27 cellular contexts compared by ENCODE assay signal in genomic region chr2:101398026-101398830, GRCh38. TPM values are rescaled to one million over a fixed set of nuclear protein-coding genes. Genes with fewer than 3 reads are reported as not detected.
A peak's percentile ranks its signal among the peaks of the same experiment; 100 is the strongest.
DNase-seq lines count a peak whose midpoint lies in the region; ATAC-seq and TF ChIP-seq lines count a peak whose summit lies in the region.
"Had no signal": no experiment of that assay in that cellular context is flagged by ENCODE, and none has a peak within 500 bp of the region (broad histone marks: within the 10 kb centered on the region; RNA-seq: fewer than 3 reads in every experiment).

No MANE protein-coding gene starts in this region.

- H3K9me3 Mint-ChIP-seq in activated CD8-positive, alpha-beta memory T cell treated with anti-CD3 and anti-CD28 coated beads, Interleukin-2, amount 10 ng/mL, durations not matched to agents 7 days and 5 days (ENCODE audit: low read depth), result no peaks in the 10 kb centered on the region
- peaks cover 3% of the 10 kb centered on the region for H3K9me3 Mint-ChIP-seq in activated T-helper 17 cell treated with anti-CD3 and anti-CD28 coated beads, Interleukin-2, amount 50 U/mL, for 72 hours
- H3K9me3 Mint-ChIP-seq: CD4-positive, alpha-beta T cell had no signal

- TF ChIP-seq POLR2A in stomach (IDR thresholded peaks at IDR 0.05), result no peak

- 69 to 77% (median 71%) methylated on average over 12 of the region's 12 CpGs for WGBS in stomach, 5 donors

- no peaks in the 10 kb centered on the region for H3K4me1 ChIP-seq in OCI-LY7 (ENCODE audit: insufficient read depth, low read length, poor library complexity, severe bottlenecking)
- peaks cover 0 to 5% (median 0%) of the 10 kb centered on the region in 4 donors for H3K4me1 ChIP-seq in stomach

- H3K9me3 ChIP-seq in OCI-LY7 (ENCODE audit: low read length), result no peaks in the 10 kb centered on the region
- H3K9me3 ChIP-seq in stomach, result no peaks in the 10 kb centered on the region
- H3K9me3 ChIP-seq: Caco-2, MG63 had no signal

- H3K4me3 ChIP-seq in OCI-LY7 (ENCODE audit: low read depth, low read length, poor library complexity, severe bottlenecking) (no peak overlapping the region), stomach (no peak overlapping the region)
- H3K4me3 ChIP-seq: MG63 had no signal

- no peak for TF ChIP-seq EP300 in stomach (IDR thresholded peaks at IDR 0.05)

- H3K36me3 Mint-ChIP-seq in activated CD8-positive, alpha-beta memory T cell treated with anti-CD3 and anti-CD28 coated beads, Interleukin-2, amount 10 ng/mL, durations not matched to agents 7 days and 5 days, result no peaks in the 10 kb centered on the region
- H3K36me3 Mint-ChIP-seq in activated T-helper 17 cell treated with anti-CD3 and anti-CD28 coated beads, Interleukin-2, amount 50 U/mL, for 72 hours (ENCODE audit: low read depth), result no peaks in the 10 kb centered on the region

- no peak overlapping the region for H3K4me3 Mint-ChIP-seq in activated CD8-positive, alpha-beta memory T cell treated with anti-CD3 and anti-CD28 coated beads, Interleukin-2, amount 10 ng/mL, durations not matched to agents 7 days and 5 days
- no peak overlapping the region for H3K4me3 Mint-ChIP-seq in activated T-helper 17 cell treated with anti-CD3 and anti-CD28 coated beads, Interleukin-2, amount 50 U/mL, for 72 hours
- H3K4me3 Mint-ChIP-seq: CD4-positive, alpha-beta T cell; IgD-negative memory B cell had no signal

- H3K9me2 ChIP-seq in OCI-LY7 (ENCODE audit: insufficient read depth, low read length), result no peaks in the 10 kb centered on the region

- POLR2A ChIA-PET in OCI-LY7 (lab: Charles Lee), result interaction anchor here (0.6 kb wide), 1 partner anchor 766 kb away, joined by 3 read pairs; no protein-coding TSS in a partner anchor

- peaks cover 0 to 11% (median 0%) of the 10 kb centered on the region in 3 donors for H3K27me3 ChIP-seq in stomach
- H3K27me3 ChIP-seq: MG63 had no signal

- TF ChIP-seq CTCF in OCI-LY7 (conservative IDR thresholded peaks at IDR 0.05; ENCODE audit: low read length) (no peak), stomach (IDR thresholded peaks at IDR 0.05) (no peak)

- no peaks in the 10 kb centered on the region for H3K36me3 ChIP-seq in OCI-LY7 (ENCODE audit: insufficient read depth, low read length)
- no peaks in the 10 kb centered on the region for H3K36me3 ChIP-seq in stomach
- H3K36me3 ChIP-seq: MG63 had no signal

- H3K4me2 ChIP-seq in OCI-LY7 (ENCODE audit: low read length), result no peak overlapping the region

- ATAC-seq in activated CD8-positive, alpha-beta memory T cell treated with anti-CD3 and anti-CD28 coated beads, Interleukin-2, amount 10 ng/mL, durations not matched to agents 7 days and 5 days, result peak; percentile 42
- ATAC-seq in activated T-helper 17 cell treated with anti-CD3 and anti-CD28 coated beads, Interleukin-2, amount 50 U/mL, for 72 hours (replicated peaks), result peak; percentile 54
- ATAC-seq in HG02759 (IDR thresholded peaks at IDR 0.05; ENCODE audit: unreplicated experiment), result no peak
- ATAC-seq: SK-N-SH treated with all-trans-retinoic acid at 6 μM for 48 hours had no signal

- H3K27ac Mint-ChIP-seq in activated CD8-positive, alpha-beta memory T cell treated with anti-CD3 and anti-CD28 coated beads, Interleukin-2, amount 10 ng/mL, durations not matched to agents 7 days and 5 days, result no peak overlapping the region
- no peak overlapping the region for H3K27ac Mint-ChIP-seq in activated T-helper 17 cell treated with anti-CD3 and anti-CD28 coated beads, Interleukin-2, amount 50 U/mL, for 72 hours
- H3K27ac Mint-ChIP-seq: CD4-positive, alpha-beta T cell; IgD-negative memory B cell had no signal

- intact Hi-C loops in OCI-LY7 (cut with micrococcal nuclease; ENCODE audit: unreplicated experiment) (no loop called here), stomach (cut with DNase I; ENCODE audit: low total_unique reads) (no loop called here)

- H3K27ac ChIP-seq in OCI-LY7 (ENCODE audit: low read depth, low read length, poor library complexity, severe bottlenecking) (no peak overlapping the region), stomach (no peak overlapping the region)
- H3K27ac ChIP-seq: HL-60 had no signal

- no peaks in the 10 kb centered on the region for H3K79me2 ChIP-seq in OCI-LY7 (ENCODE audit: insufficient read depth, low read depth, low read length)

- no peak overlapping the region for H2AFZ ChIP-seq in OCI-LY7 (ENCODE audit: low read length)

- DNase-seq in activated CD8-positive, alpha-beta memory T cell treated with anti-CD3 and anti-CD28 coated beads, Interleukin-2, amount 10 ng/mL, durations not matched to agents 7 days and 5 days, result no peak
- DNase-seq in activated CD8-positive, alpha-beta memory T cell treated with anti-CD3 and anti-CD28 coated beads for 24 hours, result no peak
- DNase-seq in iris pigment epithelial cell (ENCODE audit: low read depth) (peak; percentile 25), OCI-LY7 (ENCODE audit: low spot score) (no peak), stomach (no peak), HT-29 (ENCODE audit: low spot score) (no peak)
- DNase-seq: 8988T; Caco-2; CD4-positive, alpha-beta T cell; DMS153; GDM1; Kasumi-1; MG63; NCI-H1092; NCI-H1436 treated with DMSO at 0.1 percent for 48 hours; NCI-H2029 treated with DMSO at 0.1 percent for 48 hours; NCI-H446; NCI-H69; OCI-M1; RPMI8226; SIG-M5 had no signal

- H3K27me3 Mint-ChIP-seq in activated CD8-positive, alpha-beta memory T cell treated with anti-CD3 and anti-CD28 coated beads, Interleukin-2, amount 10 ng/mL, durations not matched to agents 7 days and 5 days, result peaks cover 70% of the 10 kb centered on the region
- H3K27me3 Mint-ChIP-seq in activated T-helper 17 cell treated with anti-CD3 and anti-CD28 coated beads, Interleukin-2, amount 50 U/mL, for 72 hours, result peaks cover 30% of the 10 kb centered on the region

- CTCF ChIA-PET in activated CD8-positive, alpha-beta memory T cell treated with anti-CD3 and anti-CD28 coated beads, Interleukin-2, amount 10 ng/mL, durations not matched to agents 7 days and 5 days (lab: Charles Lee), result interaction anchor here (1.9 to 3.6 kb wide), 2 partner anchors 11 to 57 kb away, joined by 6 to 19 read pairs; partner anchors contain the start of gene CREG2
- CTCF ChIA-PET in OCI-LY7 (lab: Charles Lee; ENCODE audit: unreplicated experiment), result no interaction called here

- no peaks in the 10 kb centered on the region for H4K20me1 ChIP-seq in OCI-LY7 (ENCODE audit: insufficient read depth, low read length)

- BruUV-seq in OCI-LY7 (replicated peaks; lab: Mats Ljungman, UMichigan), result no TSS peak

- H3K4me1 Mint-ChIP-seq in activated CD8-positive, alpha-beta memory T cell treated with anti-CD3 and anti-CD28 coated beads, Interleukin-2, amount 10 ng/mL, durations not matched to agents 7 days and 5 days, result peaks cover 16% of the 10 kb centered on the region
- peaks cover 6% of the 10 kb centered on the region for H3K4me1 Mint-ChIP-seq in activated T-helper 17 cell treated with anti-CD3 and anti-CD28 coated beads, Interleukin-2, amount 50 U/mL, for 72 hours

RNA-seq across cellular contexts. Expression of gene CREG2, which starts 10.9 kb away (rescaled TPM):
- total RNA-seq in activated CD8-positive, alpha-beta memory T cell treated with anti-CD3 and anti-CD28 coated beads, Interleukin-2, amount 10 ng/mL, durations not matched to agents 7 days and 5 days, result not detected
- total RNA-seq in activated T-helper 17 cell treated with anti-CD3 and anti-CD28 coated beads, Interleukin-2, amount 50 U/mL, for 72 hours, result not detected
- total RNA-seq in OCI-LY7 (2014; rRNA removed; shearing (Covaris generic)), result not detected in 2 replicates
- total RNA-seq in OCI-LY7 (2022) (not detected in 2 replicates), stomach (under 1 TPM in 1 of 5 donors, not detected in 4; 0.37 TPM)
- polyA plus RNA-seq in stomach, result under 1 TPM in 1 of 3 donors, not detected in 2; 0.05 TPM
- not detected in 2 replicates for total RNA-seq in HT-29 (2014; rRNA removed; shearing (Covaris generic))
- polyA plus RNA-seq: BJ had no signal
